ENCODE assay signal across 27 cellular contexts in genomic region chr2:208531361-208531760, GRCh38.
DNase-seq lines count a peak whose midpoint lies in the region; ATAC-seq and TF ChIP-seq lines count a peak whose summit lies in the region.
"Had no signal": no experiment of that assay in that cellular context is flagged by ENCODE, and none has a peak within 500 bp of the region (broad histone marks: within the 10 kb centered on the region; RNA-seq: fewer than 3 reads in every experiment).

No MANE protein-coding gene starts in this region.

- in situ Hi-C loops in gastrocnemius medialis (cut with MboI; ENCODE audit: low sequenced_read_pairs in 4 of 4): no loop called here

- DNase-seq in WTC11 (ENCODE audit: low spot score): no peak
- no peak for DNase-seq in gastrocnemius medialis
- DNase-seq in NCI-H226: no peak
- DNase-seq: activated CD4-positive, alpha-beta memory T cell treated with anti-CD3 and anti-CD28 coated beads for 36 hours; activated CD8-positive, alpha-beta memory T cell treated with anti-CD3 and anti-CD28 coated beads, Interleukin-2, amount 50 U/mL, for 48 hours; anterior cingulate cortex; colonic mucosa; effector memory CD4-positive, alpha-beta T cell; foreskin fibroblast; heart right ventricle; naive thymus-derived CD8-positive, alpha-beta T cell; NCI-H1105; NCI-H1930; NCI-H69; occipital lobe; stimulated activated naive CD4-positive, alpha-beta T cell; T-cell had no signal

- H3K27me3 Mint-ChIP-seq in WTC11 (ENCODE audit: low read depth): no peaks in the 10 kb centered on the region
- H3K27me3 Mint-ChIP-seq: activated CD4-positive, alpha-beta memory T cell treated with anti-CD3 and anti-CD28 coated beads for 36 hours; IgD-negative memory B cell; T-cell had no signal

- peaks cover 5% of the 10 kb centered on the region; the same call in 1 of the 2 replicates for H3K4me1 Mint-ChIP-seq in WTC11
- H3K4me1 Mint-ChIP-seq: IgD-negative memory B cell; naive thymus-derived CD8-positive, alpha-beta T cell; T-cell had no signal

- intact Hi-C loops in gastrocnemius medialis (cut with DNase I; ENCODE audit: low total_unique reads): no loop called here

- H3K4me3 Mint-ChIP-seq in WTC11: no peak overlapping the region
- H3K4me3 Mint-ChIP-seq: activated CD4-positive, alpha-beta memory T cell treated with anti-CD3 and anti-CD28 coated beads for 36 hours; IgD-negative memory B cell; mesothelial cell of epicardium; naive thymus-derived CD8-positive, alpha-beta T cell; T-cell had no signal

- no peak overlapping the region for H3K4me3 ChIP-seq in gastrocnemius medialis
- H3K4me3 ChIP-seq: colonic mucosa, heart right ventricle, SJSA1 had no signal

- no peaks in the 10 kb centered on the region for H3K36me3 ChIP-seq in gastrocnemius medialis
- H3K36me3 ChIP-seq: colonic mucosa, heart right ventricle, SJSA1 had no signal

- no peaks in the 10 kb centered on the region for H3K4me1 ChIP-seq in gastrocnemius medialis
- H3K4me1 ChIP-seq: colonic mucosa, heart right ventricle, SJSA1 had no signal

- POLR2A ChIA-PET in WTC11 (lab: Charles Lee): no interaction called here

- no peaks in the 10 kb centered on the region for H3K27me3 ChIP-seq in gastrocnemius medialis
- H3K27me3 ChIP-seq: colonic mucosa, heart right ventricle, SJSA1 had no signal

- TF ChIP-seq CTCF in WTC11 (IDR thresholded peaks at IDR 0.05): no peak
- TF ChIP-seq CTCF in gastrocnemius medialis (IDR thresholded peaks at IDR 0.05 in 4 of 5, conservative IDR thresholded peaks at IDR 0.05 in 1 of 5): no peak

- peaks cover 16% of the 10 kb centered on the region for H3K36me3 Mint-ChIP-seq in WTC11
- H3K36me3 Mint-ChIP-seq: activated CD4-positive, alpha-beta memory T cell treated with anti-CD3 and anti-CD28 coated beads for 36 hours; activated naive CD4-positive, alpha-beta T cell treated with anti-CD3 and anti-CD28 coated beads, Interleukin-2, amount 50 U/mL, for 72 hours; IgD-negative memory B cell; mesothelial cell of epicardium; naive thymus-derived CD8-positive, alpha-beta T cell; T-cell had no signal

- H3K27ac ChIP-seq in gastrocnemius medialis: no peak overlapping the region
- H3K27ac ChIP-seq: colonic mucosa, heart right ventricle, SJSA1 had no signal

- CTCF ChIA-PET in WTC11 (lab: Charles Lee): no interaction called here

- H3K9me3 ChIP-seq in gastrocnemius medialis: no peaks in the 10 kb centered on the region
- H3K9me3 ChIP-seq: colonic mucosa, heart right ventricle, SJSA1 had no signal

- ATAC-seq in GM18867 (IDR thresholded peaks at IDR 0.05; ENCODE audit: unreplicated experiment): peak; percentile 78
- peak; percentile 57 for ATAC-seq in GM21390 (IDR thresholded peaks at IDR 0.05; ENCODE audit: unreplicated experiment)
- peak; percentile 72 for ATAC-seq in HG02885 (IDR thresholded peaks at IDR 0.05; ENCODE audit: poor library complexity, unreplicated experiment)
- ATAC-seq in WTC11: no peak
- ATAC-seq in gastrocnemius medialis: no peak
- ATAC-seq in GM18861 (IDR thresholded peaks at IDR 0.05; ENCODE audit: unreplicated experiment): no peak
- ATAC-seq in HG02852 (IDR thresholded peaks at IDR 0.05; ENCODE audit: unreplicated experiment): no peak
- ATAC-seq: activated CD4-positive, CD25-positive, alpha-beta regulatory T cell treated with anti-CD3 and anti-CD28 coated beads, Interleukin-2, amount 50 U/mL, for 24 hours; activated naive CD4-positive, alpha-beta T cell treated with anti-CD3 and anti-CD28 coated beads, Interleukin-2, amount 50 U/mL, for 72 hours; heart right ventricle; naive thymus-derived CD8-positive, alpha-beta T cell; T-cell had no signal

- H3K9me3 Mint-ChIP-seq in WTC11: peaks cover 26% of the 10 kb centered on the region

- peak overlapping the region; percentile 3; the same call in 1 of the 2 replicates for H3K27ac Mint-ChIP-seq in WTC11
- H3K27ac Mint-ChIP-seq: activated CD4-positive, alpha-beta memory T cell treated with anti-CD3 and anti-CD28 coated beads for 36 hours; activated naive CD4-positive, alpha-beta T cell treated with anti-CD3 and anti-CD28 coated beads, Interleukin-2, amount 50 U/mL, for 72 hours; mesothelial cell of epicardium; naive thymus-derived CD8-positive, alpha-beta T cell; T-cell had no signal

- TF ChIP-seq POLR2A in gastrocnemius medialis (IDR thresholded peaks at IDR 0.05): no peak

TF ChIP-seq in WTC11, 78 proteins besides CTCF, POLR2A, EP300 and RAD21:
- TF ChIP-seq ESRRA (CRISPR knock-in tag; IDR thresholded peaks at IDR 0.05; ENCODE audit: borderline replicate concordance) (no peak), MYBL2 (CRISPR knock-in tag; IDR thresholded peaks at IDR 0.05) (no peak), ZNF281 (CRISPR knock-in tag; IDR thresholded peaks at IDR 0.05) (no peak), TP53 (CRISPR knock-in tag; IDR thresholded peaks at IDR 0.05) (no peak), PRRX2 (CRISPR knock-in tag; IDR thresholded peaks at IDR 0.05) (no peak), SOX15 (CRISPR knock-in tag; IDR thresholded peaks at IDR 0.05) (no peak), GRHL2 (CRISPR knock-in tag; IDR thresholded peaks at IDR 0.05; ENCODE audit: insufficient replicate concordance, severe bottlenecking) (no peak), AR (CRISPR knock-in tag; IDR thresholded peaks at IDR 0.05) (no peak), JUN (CRISPR knock-in tag; IDR thresholded peaks at IDR 0.05) (no peak), ATF1 (CRISPR knock-in tag; IDR thresholded peaks at IDR 0.05) (no peak), NFATC4 (CRISPR knock-in tag; IDR thresholded peaks at IDR 0.05) (no peak), ELF4 (CRISPR knock-in tag; IDR thresholded peaks at IDR 0.05; ENCODE audit: low read depth) (no peak)

Comparison
In these comparisons a context has a peak if more than half of its experiments do, and no peak if none do; other contexts are left out.
1. ATAC-seq: peak in GM18867 (single experiment), GM21390 (single experiment) and HG02885 (single experiment); none in WTC11 (single experiment), gastrocnemius medialis (0 of 2), GM18861 (single experiment) and HG02852 (single experiment).